In the genomic region with DNA sequence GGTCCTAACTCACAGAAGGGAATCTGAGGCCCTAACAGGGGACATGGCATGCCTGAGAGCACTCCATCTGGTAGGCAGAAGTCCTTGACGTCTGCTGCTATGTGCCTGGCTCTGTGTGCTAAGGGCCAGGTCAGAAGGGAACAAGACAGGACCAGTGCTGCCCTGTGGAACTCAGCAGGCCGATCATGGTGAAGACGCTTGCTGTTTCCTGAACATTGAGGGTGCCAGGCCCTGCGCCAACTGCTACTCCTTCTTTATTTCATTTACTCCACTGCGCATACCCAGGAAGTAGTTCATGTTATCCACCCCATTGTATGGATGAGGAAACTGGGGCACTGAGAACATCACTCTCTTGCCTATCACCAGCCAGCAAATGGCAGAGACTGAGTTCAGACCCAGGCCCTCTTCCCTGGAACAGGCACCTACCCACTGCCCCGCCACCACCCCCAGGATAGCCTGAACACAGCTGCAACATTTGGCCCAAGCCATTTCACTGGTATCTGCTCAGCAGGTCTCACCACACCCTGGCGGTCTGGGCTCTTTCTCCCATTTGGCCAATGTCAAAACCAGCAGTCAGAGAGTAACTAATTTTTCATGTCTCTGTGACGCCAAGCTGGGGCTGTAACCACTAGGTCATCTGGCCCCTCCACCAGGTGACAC, we compare ENCODE assay signal across 23 cellular contexts. TPM values are rescaled to one million over a fixed set of nuclear protein-coding genes. Genes with fewer than 3 reads are reported as not detected.
"Had no signal": no experiment of that assay in that cellular context is flagged by ENCODE, and none has a peak within 500 bp of the region (broad histone marks: within the 10 kb centered on the region; RNA-seq: fewer than 3 reads in every experiment).

No MANE protein-coding gene starts in this region.

- H3K36me3 ChIP-seq: MG63, SJSA1 had no signal

- H3K9me3 ChIP-seq: SJSA1 had no signal

- H3K4me1 ChIP-seq: SJSA1 had no signal

- H3K4me3 ChIP-seq: MG63, SJSA1, SK-N-MC had no signal

- H3K27ac ChIP-seq: HL-60, SJSA1, SK-N-MC had no signal

- DNase-seq: Karpas-422, KG1, MG63, NCI-H1092, NCI-H1105 treated with DMSO at 0.1 percent for 48 hours, NCI-H1417 treated with DMSO at 0.1 percent for 48 hours, NCI-H146, NCI-H1694 treated with DMSO at 0.1 percent for 48 hours, NCI-H1930, NCI-H2081, NCI-H2107, NCI-H226, NCI-H446, NCI-H510A, NCI-H524 treated with DMSO at 0.1 percent for 48 hours, NCI-H69, NCI-H774, Right ventricle myocardium superior, RPMI8226, SIG-M5 had no signal

- H3K27me3 ChIP-seq: MG63 had no signal

RNA-seq across cellular contexts. Expression of a gene that starts 24.8 kb away (rescaled TPM):
- total RNA-seq: Right ventricle myocardium superior, SJSA1 had no signal
